ENCODE assay signal across 11 cellular contexts in genomic region chr4:20299515-20299914, GRCh38. TPM values are rescaled to one million over a fixed set of nuclear protein-coding genes. Genes with fewer than 3 reads are reported as not detected.
A peak's percentile ranks its signal among the peaks of the same experiment; 100 is the strongest.
DNase-seq lines count a peak whose midpoint lies in the region; ATAC-seq and TF ChIP-seq lines count a peak whose summit lies in the region.
"Had no signal": no experiment of that assay in that cellular context is flagged by ENCODE, and none has a peak within 500 bp of the region (broad histone marks: within the 10 kb centered on the region; RNA-seq: fewer than 3 reads in every experiment).

No MANE protein-coding gene starts in this region.

- H3K27ac ChIP-seq in lower lobe of right lung (no peak overlapping the region), ovary (no peak overlapping the region), esophagus squamous epithelium (no peak overlapping the region)
- H3K27ac ChIP-seq: neutrophil had no signal

- WGBS in ovary, 3 donors = 11 to 37% (median 23%) methylated on average over 3 of the region's 3 CpGs
- 42% methylated on average over 3 of the region's 3 CpGs for WGBS in esophagus squamous epithelium, 2 donors

- H3K9me3 Mint-ChIP-seq in Caco-2 (ENCODE audit: unreplicated experiment) (no peaks in the 10 kb centered on the region), brain (no peaks in the 10 kb centered on the region)
- H3K9me3 Mint-ChIP-seq: activated CD4-positive, alpha-beta memory T cell treated with anti-CD3 and anti-CD28 coated beads, Interleukin-2, amount 10 ng/mL, durations not matched to agents 7 days and 5 days had no signal

- H3K36me3 ChIP-seq in Caco-2 (ENCODE audit: control insufficient read depth, insufficient read depth, low read length) (no peaks in the 10 kb centered on the region), lower lobe of right lung (no peaks in the 10 kb centered on the region), ovary (no peaks in the 10 kb centered on the region), esophagus squamous epithelium (no peaks in the 10 kb centered on the region)
- H3K36me3 ChIP-seq: neutrophil had no signal

- H3K4me3 ChIP-seq in Caco-2 (ENCODE audit: low read depth, low read length) (no peak overlapping the region), LNCaP clone FGC (ENCODE audit: low read depth, low read length) (no peak overlapping the region), lower lobe of right lung (no peak overlapping the region), ovary (no peak overlapping the region), esophagus squamous epithelium (no peak overlapping the region)

- CTCF ChIA-PET in Caco-2 (lab: Charles Lee) = no interaction called here

- intact Hi-C loops in Caco-2 (cut with micrococcal nuclease; ENCODE audit: unreplicated experiment) (loop anchor here (2.0 kb wide), 1 partner anchor 245 kb away; no protein-coding TSS in a partner anchor), lower lobe of right lung (cut with DNase I) (no loop called here), ovary (cut with DNase I) (no loop called here), esophagus squamous epithelium (cut with DNase I) (no loop called here)

- TF ChIP-seq EP300 in ovary (IDR thresholded peaks at IDR 0.05) = no peak

- H3K36me3 Mint-ChIP-seq in Caco-2 (ENCODE audit: insufficient read depth, unreplicated experiment) (no peaks in the 10 kb centered on the region), brain (no peaks in the 10 kb centered on the region)

- H3K27me3 Mint-ChIP-seq in Caco-2 (ENCODE audit: insufficient read depth, unreplicated experiment) = peaks cover 2% of the 10 kb centered on the region
- H3K27me3 Mint-ChIP-seq in brain = no peaks in the 10 kb centered on the region
- H3K27me3 Mint-ChIP-seq: activated CD4-positive, alpha-beta memory T cell treated with anti-CD3 and anti-CD28 coated beads, Interleukin-2, amount 10 ng/mL, durations not matched to agents 7 days and 5 days had no signal

- no peaks in the 10 kb centered on the region for H3K4me1 ChIP-seq in Caco-2
- no peaks in the 10 kb centered on the region for H3K4me1 ChIP-seq in lower lobe of right lung
- no peaks in the 10 kb centered on the region for H3K4me1 ChIP-seq in ovary (ENCODE audit: insufficient read depth)
- no peaks in the 10 kb centered on the region for H3K4me1 ChIP-seq in esophagus squamous epithelium

- TF ChIP-seq CTCF in Caco-2 (IDR thresholded peaks at IDR 0.05; ENCODE audit: insufficient read depth in 1 of 2, low read depth in 1 of 2, low read length in 1 of 2, severe bottlenecking in 1 of 2, unreplicated experiment in 1 of 2) = peak; percentile 33 to 37
- TF ChIP-seq CTCF in LNCaP clone FGC (IDR thresholded peaks at IDR 0.05; ENCODE audit: control insufficient read depth, extremely low read depth, insufficient read depth) = peak; percentile 42
- peak; percentile 46 to 66 for TF ChIP-seq CTCF in brain (conservative IDR thresholded peaks at IDR 0.05)
- peak; percentile 18 for TF ChIP-seq CTCF in lower lobe of right lung (IDR thresholded peaks at IDR 0.05)
- no peak for TF ChIP-seq CTCF in ovary (IDR thresholded peaks at IDR 0.05)
- peak in 1 of 6 experiments; percentile 14 for TF ChIP-seq CTCF in esophagus squamous epithelium (IDR thresholded peaks at IDR 0.05)

- H3K4me3 Mint-ChIP-seq in Caco-2 (ENCODE audit: unreplicated experiment) (no peak overlapping the region), brain (no peak overlapping the region)
- H3K4me3 Mint-ChIP-seq: activated CD4-positive, alpha-beta memory T cell treated with anti-CD3 and anti-CD28 coated beads, Interleukin-2, amount 10 ng/mL, durations not matched to agents 7 days and 5 days had no signal

- H3K27ac Mint-ChIP-seq in Caco-2 (ENCODE audit: unreplicated experiment) = no peak overlapping the region
- no peak overlapping the region for H3K27ac Mint-ChIP-seq in brain
- H3K27ac Mint-ChIP-seq: activated CD4-positive, alpha-beta memory T cell treated with anti-CD3 and anti-CD28 coated beads, Interleukin-2, amount 10 ng/mL, durations not matched to agents 7 days and 5 days had no signal

- no TSS peak for BruUV-seq in Caco-2 (replicated peaks; lab: Mats Ljungman, UMichigan)

- H3K27me3 ChIP-seq in Caco-2 (replicated peaks; ENCODE audit: control insufficient read depth, insufficient read depth, low read length) (no peaks in the 10 kb centered on the region), lower lobe of right lung (ENCODE audit: low read depth) (no peaks in the 10 kb centered on the region), ovary (no peaks in the 10 kb centered on the region), esophagus squamous epithelium (no peaks in the 10 kb centered on the region)
- H3K27me3 ChIP-seq: neutrophil had no signal

- POLR2A ChIA-PET in Caco-2 (lab: Charles Lee) = no interaction called here

- DNase-seq in Caco-2 (peak in 1 of 2 experiments; percentile 5), LNCaP clone FGC (ENCODE audit: low read depth) (no peak), lower lobe of right lung (no peak), ovary (no peak), esophagus squamous epithelium (lab: John Stamatoyannopoulos, UW) (no peak), anterior cingulate cortex (lab: John Stamatoyannopoulos, UW) (no peak)
- DNase-seq: activated CD4-positive, alpha-beta memory T cell treated with anti-CD3 and anti-CD28 coated beads, Interleukin-2, amount 10 ng/mL, durations not matched to agents 7 days and 5 days; NCI-H526 had no signal

- H3K9me3 ChIP-seq in Caco-2 (no peaks in the 10 kb centered on the region), lower lobe of right lung (no peaks in the 10 kb centered on the region), ovary (no peaks in the 10 kb centered on the region), esophagus squamous epithelium (no peaks in the 10 kb centered on the region)
- H3K9me3 ChIP-seq: neutrophil had no signal

- H3K4me1 Mint-ChIP-seq in Caco-2 (ENCODE audit: low read depth, unreplicated experiment) (no peaks in the 10 kb centered on the region), brain (peaks cover 22% of the 10 kb centered on the region)
- H3K4me1 Mint-ChIP-seq: activated CD4-positive, alpha-beta memory T cell treated with anti-CD3 and anti-CD28 coated beads, Interleukin-2, amount 10 ng/mL, durations not matched to agents 7 days and 5 days had no signal

- TF ChIP-seq POLR2A in ovary (IDR thresholded peaks at IDR 0.05) = no peak
- no peak for TF ChIP-seq POLR2A in esophagus squamous epithelium (IDR thresholded peaks at IDR 0.05)

- ATAC-seq in lower lobe of right lung (no peak), GM21825 (IDR thresholded peaks at IDR 0.05; ENCODE audit: unreplicated experiment) (no peak)

RNA-seq across cellular contexts. Expression of gene SLIT2, which starts 47.8 kb away (rescaled TPM):
- 0.68 and 0.72 TPM in 2 replicates for total RNA-seq in Caco-2 (2022)
- 20.1 TPM for polyA plus RNA-seq in brain (ENCODE audit: insufficient read depth, low read depth, low replicate concordance)
- total RNA-seq in lower lobe of right lung = 91.8 TPM
- total RNA-seq in ovary = 10 to 100 TPM in 4 of 7 donors, 1 to 10 TPM in 3; 5.3 to 17.7 (median 10.1) TPM
- polyA plus RNA-seq in ovary = 10 to 100 TPM in 1 of 2 donors, 1 to 10 TPM in 1; 2.0 to 16.1 TPM
- 10 to 100 TPM in 1 of 4 donors, 1 to 10 TPM in 3; 2.4 to 16.0 (median 4.7) TPM for total RNA-seq in esophagus squamous epithelium
- total RNA-seq: activated CD4-positive, alpha-beta memory T cell treated with anti-CD3 and anti-CD28 coated beads, Interleukin-2, amount 10 ng/mL, durations not matched to agents 7 days and 5 days had no signal

Comparison
In these comparisons a context has a peak if more than half of its experiments do, and no peak if none do; other contexts are left out.
1. CTCF ChIP-seq: peak in Caco-2 (2 of 2), LNCaP clone FGC (single experiment), brain (2 of 2) and lower lobe of right lung (single experiment); none in ovary (0 of 3).